In genomic region chr4:13548059-13548983, GRCh38 we compare ENCODE assay signal across 8 cellular contexts. TPM values are rescaled to one million over a fixed set of nuclear protein-coding genes. Genes with fewer than 3 reads are reported as not detected.
DNase-seq lines count a peak whose midpoint lies in the region; ATAC-seq, FAIRE-seq and TF ChIP-seq lines count a peak whose summit lies in the region.

No MANE protein-coding gene starts in this region.

- ATAC-seq in stimulated activated effector memory CD8-positive, alpha-beta T cell treated with anti-CD3 and anti-CD28 coated beads, Interleukin-12 subunit alpha, Interleukin-12 subunit beta, amount 100 ng/mL, for 72 hours = peak; percentile 3
- ATAC-seq in GM18505 (IDR thresholded peaks at IDR 0.05; ENCODE audit: unreplicated experiment) = no peak

- no peak for FAIRE-seq in urothelium cell line (lab: Jason Lieb, UNC)

- H3K9me3 Mint-ChIP-seq in T-helper 2 cell treated with Interferon-gamma antibody and Interleukin-4, amounts not matched to agents 5 μg/mL and 100 μg/mL, for 36 hours = no peaks in the 10 kb centered on the region
- H3K9me3 Mint-ChIP-seq in stimulated activated effector memory CD8-positive, alpha-beta T cell treated with anti-CD3 and anti-CD28 coated beads, Interleukin-12 subunit alpha, Interleukin-12 subunit beta, amount 100 ng/mL, for 72 hours = no peaks in the 10 kb centered on the region

- H3K4me3 ChIP-seq in epithelial cell of esophagus (ENCODE audit: low read length) = no peak overlapping the region

- H3K36me3 Mint-ChIP-seq in T-helper 2 cell treated with Interferon-gamma antibody and Interleukin-4, amounts not matched to agents 5 μg/mL and 100 μg/mL, for 36 hours (ENCODE audit: low read depth) = peaks cover 2% of the 10 kb centered on the region
- peaks cover 16% of the 10 kb centered on the region for H3K36me3 Mint-ChIP-seq in stimulated activated effector memory CD8-positive, alpha-beta T cell treated with anti-CD3 and anti-CD28 coated beads, Interleukin-12 subunit alpha, Interleukin-12 subunit beta, amount 100 ng/mL, for 72 hours

- DNase-seq in T-helper 2 cell treated with Interferon-gamma antibody and Interleukin-4, amounts not matched to agents 5 μg/mL and 100 μg/mL, for 36 hours (ENCODE audit: low spot score) = no peak
- DNase-seq in T-helper 2 cell (no peak), NCI-H460 (ENCODE audit: extremely low read depth, low read depth) (peak; percentile 3), epithelial cell of esophagus (ENCODE audit: low read depth) (peak; percentile 40), anterior cingulate cortex (lab: John Stamatoyannopoulos, UW) (no peak), urothelium cell line (ENCODE audit: low spot score) (no peak)
- no peak for DNase-seq in stimulated activated effector memory CD8-positive, alpha-beta T cell treated with anti-CD3 and anti-CD28 coated beads, Interleukin-12 subunit alpha, Interleukin-12 subunit beta, amount 100 ng/mL, for 72 hours (ENCODE audit: low spot score in 2 of 2)

- H3K27ac Mint-ChIP-seq in T-helper 2 cell treated with Interferon-gamma antibody and Interleukin-4, amounts not matched to agents 5 μg/mL and 100 μg/mL, for 36 hours = peak overlapping the region; percentile 7
- H3K27ac Mint-ChIP-seq in stimulated activated effector memory CD8-positive, alpha-beta T cell treated with anti-CD3 and anti-CD28 coated beads, Interleukin-12 subunit alpha, Interleukin-12 subunit beta, amount 100 ng/mL, for 72 hours = no peak overlapping the region

- peaks cover 28% of the 10 kb centered on the region for H3K4me1 Mint-ChIP-seq in T-helper 2 cell treated with Interferon-gamma antibody and Interleukin-4, amounts not matched to agents 5 μg/mL and 100 μg/mL, for 36 hours (ENCODE audit: low read depth)
- peaks cover 31% of the 10 kb centered on the region for H3K4me1 Mint-ChIP-seq in stimulated activated effector memory CD8-positive, alpha-beta T cell treated with anti-CD3 and anti-CD28 coated beads, Interleukin-12 subunit alpha, Interleukin-12 subunit beta, amount 100 ng/mL, for 72 hours

- H3K4me3 Mint-ChIP-seq in T-helper 2 cell treated with Interferon-gamma antibody and Interleukin-4, amounts not matched to agents 5 μg/mL and 100 μg/mL, for 36 hours = peak overlapping the region; percentile 76
- peak overlapping the region; percentile 76 for H3K4me3 Mint-ChIP-seq in stimulated activated effector memory CD8-positive, alpha-beta T cell treated with anti-CD3 and anti-CD28 coated beads, Interleukin-12 subunit alpha, Interleukin-12 subunit beta, amount 100 ng/mL, for 72 hours

- no peak for TF ChIP-seq CTCF in epithelial cell of esophagus (IDR thresholded peaks at IDR 0.05; ENCODE audit: insufficient read depth, low read depth, low read length, missing control alignments)

- TF ChIP-seq POLR2A in GM18505 (IDR thresholded peaks at IDR 0.05; ENCODE audit: borderline replicate concordance, extremely low read depth, insufficient read depth, insufficient read length) = no peak

- peaks cover 60% of the 10 kb centered on the region for H3K27me3 Mint-ChIP-seq in T-helper 2 cell treated with Interferon-gamma antibody and Interleukin-4, amounts not matched to agents 5 μg/mL and 100 μg/mL, for 36 hours (ENCODE audit: low read depth)

RNA-seq across cellular contexts. Expression of gene NKX3-2, which starts 4.0 kb away (rescaled TPM):
- total RNA-seq in NCI-H460 (2014; rRNA removed; shearing (Covaris generic)) = 0.12 and 0.38 TPM in 2 replicates
- 1.9 and 2.3 TPM in 2 replicates for polyA plus RNA-seq in NCI-H460 (2014; cell fraction: nucleus; rRNA removed)

Comparison
In these comparisons a context has a peak if more than half of its experiments do, and no peak if none do; other contexts are left out.
1. DNase-seq: peak in NCI-H460 (single experiment) and epithelial cell of esophagus (single experiment); none in T-helper 2 cell treated with Interferon-gamma antibody and Interleukin-4, amounts not matched to agents 5 μg/mL and 100 μg/mL, for 36 hours (single experiment), T-helper 2 cell (0 of 5), stimulated activated effector memory CD8-positive, alpha-beta T cell treated with anti-CD3 and anti-CD28 coated beads, Interleukin-12 subunit alpha, Interleukin-12 subunit beta, amount 100 ng/mL, for 72 hours (0 of 2), anterior cingulate cortex (0 of 58) and urothelium cell line (single experiment).